Comparison of ENCODE assay signal across 8 cellular contexts in the genomic region with DNA sequence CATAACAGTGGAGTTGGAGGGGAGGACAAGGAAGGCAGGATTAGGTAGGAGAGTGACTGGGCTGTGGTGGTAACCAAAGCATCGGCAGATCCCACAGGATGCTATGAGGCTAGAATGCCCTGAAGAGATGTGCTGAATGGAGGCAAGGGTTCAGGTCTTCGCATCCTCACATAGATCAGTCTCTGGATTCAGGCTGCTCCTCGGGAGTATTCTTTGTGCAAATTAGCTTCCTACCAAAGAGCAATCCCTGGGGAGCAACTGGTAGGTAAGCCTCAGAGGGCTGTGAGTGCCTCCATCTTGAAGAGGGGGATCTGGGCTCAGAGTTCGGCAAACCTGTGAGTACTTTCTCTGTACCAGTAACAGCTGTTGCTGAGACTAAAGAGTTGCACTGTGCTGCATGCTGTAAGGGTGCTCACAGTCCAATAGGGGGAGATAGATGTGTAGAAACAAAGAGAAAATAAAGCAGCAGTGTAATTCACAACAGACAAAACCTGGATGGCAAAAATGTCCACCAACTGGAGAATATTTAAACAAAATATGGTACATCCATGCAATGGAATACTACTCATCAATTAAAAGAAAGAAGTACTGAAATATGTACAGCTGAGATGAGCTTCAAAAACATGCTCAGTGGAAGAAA.
A peak's percentile ranks its signal among the peaks of the same experiment; 100 is the strongest.
DNase-seq lines count a peak whose midpoint lies in the region; ATAC-seq and TF ChIP-seq lines count a peak whose summit lies in the region.

No MANE protein-coding gene starts in this region.

- H3K27ac ChIP-seq in 22Rv1 (no peak overlapping the region), fibroblast of lung (ENCODE audit: insufficient read depth, low read length) (no peak overlapping the region)
- no peak overlapping the region for H3K27ac ChIP-seq in effector memory CD4-positive, alpha-beta T cell (ENCODE audit: insufficient read depth, low read length, poor library complexity, severe bottlenecking)

- no peaks in the 10 kb centered on the region for H3K4me1 ChIP-seq in fibroblast of lung (ENCODE audit: control insufficient read depth, extremely low read depth, insufficient read depth, low read length)
- H3K4me1 ChIP-seq in effector memory CD4-positive, alpha-beta T cell (ENCODE audit: control insufficient read depth, insufficient read depth, low read length, poor library complexity, severe bottlenecking): no peaks in the 10 kb centered on the region

- H3K36me3 ChIP-seq in fibroblast of lung (ENCODE audit: control insufficient read depth, insufficient read depth, low read length): no peaks in the 10 kb centered on the region
- H3K36me3 ChIP-seq in effector memory CD4-positive, alpha-beta T cell (ENCODE audit: control insufficient read depth, insufficient read depth, low read length): no peaks in the 10 kb centered on the region

- H2AFZ ChIP-seq in fibroblast of lung (ENCODE audit: low read length): no peak overlapping the region

- ATAC-seq in HG03135 (IDR thresholded peaks at IDR 0.05; ENCODE audit: unreplicated experiment) (no peak), HG02938 (IDR thresholded peaks at IDR 0.05; ENCODE audit: unreplicated experiment) (no peak), HG02642 (IDR thresholded peaks at IDR 0.05; ENCODE audit: poor library complexity, unreplicated experiment) (no peak)

- no peak overlapping the region for H3K4me2 ChIP-seq in fibroblast of lung (ENCODE audit: extremely low read depth, insufficient read depth, low read length)

- no peaks in the 10 kb centered on the region for H3K79me2 ChIP-seq in fibroblast of lung (ENCODE audit: control insufficient read depth, insufficient read depth, low read length)

- no peak overlapping the region for H3K9ac ChIP-seq in fibroblast of lung (ENCODE audit: insufficient read depth, low read length)

- H3K27me3 ChIP-seq in fibroblast of lung (ENCODE audit: control insufficient read depth, insufficient read depth, low read length): no peaks in the 10 kb centered on the region
- H3K27me3 ChIP-seq in effector memory CD4-positive, alpha-beta T cell (replicated peaks; ENCODE audit: control insufficient read depth, insufficient read depth, low read length, poor library complexity, severe bottlenecking): no peaks in the 10 kb centered on the region

- no peak overlapping the region for H3K4me3 ChIP-seq in fibroblast of lung (replicated peaks in 1 of 4; ENCODE audit: control extremely low read depth in 1 of 4, insufficient read depth in 1 of 4, low read depth in 3 of 4, low read length in 4 of 4)
- no peak overlapping the region for H3K4me3 ChIP-seq in effector memory CD4-positive, alpha-beta T cell (ENCODE audit: insufficient read depth, low read depth, low read length, poor library complexity, severe bottlenecking)

- TF ChIP-seq CTCF in 22Rv1 (IDR thresholded peaks at IDR 0.05) (peak; percentile 42), GM12873 (IDR thresholded peaks at IDR 0.05; ENCODE audit: insufficient read depth, low read depth, low read length, missing control alignments) (peak; percentile 29), fibroblast of lung (conservative IDR thresholded peaks at IDR 0.05 in 1 of 2, IDR thresholded peaks at IDR 0.05 in 1 of 2; ENCODE audit: low read depth in 1 of 2, low read length in 2 of 2) (peak; percentile 22 to 61)

- peak; percentile 22 for DNase-seq in NCI-H82 treated with DMSO at 0.1 percent for 48 hours (lab: John Stamatoyannopoulos, UW; ENCODE audit: unreplicated experiment)
- peak; percentile 22 to 37 for DNase-seq in fibroblast of lung (ENCODE audit: low read depth in 2 of 2)
- DNase-seq in effector memory CD4-positive, alpha-beta T cell: no peak

- H4K20me1 ChIP-seq in fibroblast of lung (ENCODE audit: control insufficient read depth, extremely low read depth, insufficient read depth, low read length): no peaks in the 10 kb centered on the region

- H3K9me3 ChIP-seq in fibroblast of lung (ENCODE audit: control insufficient read depth, insufficient read depth, low read depth, low read length): no peaks in the 10 kb centered on the region
- H3K9me3 ChIP-seq in effector memory CD4-positive, alpha-beta T cell (ENCODE audit: control insufficient read depth, low read length): no peaks in the 10 kb centered on the region

Comparison
In these comparisons a context has a peak if more than half of its experiments do, and no peak if none do; other contexts are left out.
1. DNase-seq: peak in NCI-H82 treated with DMSO at 0.1 percent for 48 hours (single experiment) and fibroblast of lung (2 of 2); none in effector memory CD4-positive, alpha-beta T cell (0 of 3).
2. Peak in every context shown above with its lines, with median percentiles within 50 percentile points of each other: CTCF ChIP-seq.